25 cellular contexts compared by ENCODE assay signal in genomic region chr16:66372078-66372897, GRCh38. TPM values are rescaled to one million over a fixed set of nuclear protein-coding genes. Genes with fewer than 3 reads are reported as not detected.
DNase-seq lines count a peak whose midpoint lies in the region; ATAC-seq and TF ChIP-seq lines count a peak whose summit lies in the region.
"Had no signal": no experiment of that assay in that cellular context is flagged by ENCODE, and none has a peak within 500 bp of the region (broad histone marks: within the 10 kb centered on the region; RNA-seq: fewer than 3 reads in every experiment).

No MANE protein-coding gene starts in this region.

- H3K27ac Mint-ChIP-seq in GM23338 (no peak overlapping the region), endodermal cell (no peak overlapping the region)
- no peak overlapping the region for H3K27ac Mint-ChIP-seq in stimulated activated effector memory CD8-positive, alpha-beta T cell treated with anti-CD3 and anti-CD28 coated beads, Interleukin-12 subunit alpha, Interleukin-12 subunit beta, amount 100 ng/mL, for 72 hours
- no peak overlapping the region for H3K27ac Mint-ChIP-seq in CD8-positive, alpha-beta T cell
- H3K27ac Mint-ChIP-seq: CD4-positive, alpha-beta memory T cell; IgD-negative memory B cell had no signal

- no peak for ATAC-seq in GM23338
- ATAC-seq in lower lobe of right lung: no peak
- ATAC-seq in stimulated activated effector memory CD8-positive, alpha-beta T cell treated with anti-CD3 and anti-CD28 coated beads, Interleukin-12 subunit alpha, Interleukin-12 subunit beta, amount 100 ng/mL, for 72 hours: peak; percentile 8
- ATAC-seq in HG02642 (IDR thresholded peaks at IDR 0.05; ENCODE audit: poor library complexity, unreplicated experiment): no peak
- ATAC-seq in CD8-positive, alpha-beta T cell: no peak
- ATAC-seq: HCT116 had no signal

- H3K27ac ChIP-seq in GM23338 (ENCODE audit: low read depth) (no peak overlapping the region), endodermal cell (ENCODE audit: low read depth, low read length) (no peak overlapping the region), lower lobe of right lung (no peak overlapping the region)
- no peak overlapping the region for H3K27ac ChIP-seq in CD8-positive, alpha-beta T cell (ENCODE audit: low read depth, low read length)
- H3K27ac ChIP-seq: BLaER1, KMS-11, SJSA1 had no signal

- CTCF ChIA-PET in CD8-positive, alpha-beta T cell (lab: Charles Lee): no interaction called here

- TF ChIP-seq CTCF in GM23338 (conservative IDR thresholded peaks at IDR 0.05; ENCODE audit: low read depth in 2 of 2): no peak
- TF ChIP-seq CTCF in endodermal cell (conservative IDR thresholded peaks at IDR 0.05): no peak
- TF ChIP-seq CTCF in lower lobe of right lung (IDR thresholded peaks at IDR 0.05): no peak
- TF ChIP-seq CTCF in CD8-positive, alpha-beta T cell (IDR thresholded peaks at IDR 0.05): no peak

- DNase-seq in GM23338 (ENCODE audit: low spot score) (no peak), endodermal cell (peak; percentile 49), lower lobe of right lung (no peak), NCI-H2107 (lab: John Stamatoyannopoulos, UW) (no peak), NCI-H2107 treated with DMSO at 0.1 percent for 48 hours (lab: John Stamatoyannopoulos, UW; ENCODE audit: unreplicated experiment) (no peak)
- DNase-seq in stimulated activated effector memory CD8-positive, alpha-beta T cell treated with anti-CD3 and anti-CD28 coated beads, Interleukin-12 subunit alpha, Interleukin-12 subunit beta, amount 100 ng/mL, for 72 hours (ENCODE audit: low spot score in 2 of 2): no peak
- DNase-seq in CD8-positive, alpha-beta T cell: no peak
- DNase-seq: CD4-positive, alpha-beta memory T cell; DMS79; GF-D8; MM.1S; NCI-H187; NCI-H446; NCI-H524 treated with DMSO at 0.1 percent for 48 hours; NCI-H774; Right ventricle myocardium superior had no signal

- H3K9me3 ChIP-seq in endodermal cell (ENCODE audit: control insufficient read depth, low read length) (no peaks in the 10 kb centered on the region), lower lobe of right lung (no peaks in the 10 kb centered on the region)
- H3K9me3 ChIP-seq in CD8-positive, alpha-beta T cell (ENCODE audit: low read length): no peaks in the 10 kb centered on the region
- H3K9me3 ChIP-seq: BLaER1, Caco-2, SJSA1 had no signal

- POLR2A ChIA-PET in CD8-positive, alpha-beta T cell (lab: Charles Lee): no interaction called here

- H3K4me1 ChIP-seq in GM23338 (ENCODE audit: insufficient read depth) (peaks cover 9% of the 10 kb centered on the region; the same call in 1 of the 2 replicates), endodermal cell (ENCODE audit: control insufficient read depth, insufficient read depth, low read length) (no peaks in the 10 kb centered on the region), lower lobe of right lung (peaks cover 40% of the 10 kb centered on the region)
- H3K4me1 ChIP-seq in CD8-positive, alpha-beta T cell (ENCODE audit: insufficient read depth, low read length): no peaks in the 10 kb centered on the region
- H3K4me1 ChIP-seq: Caco-2 had no signal

- H3K4me1 Mint-ChIP-seq in GM23338 (peaks cover 21% of the 10 kb centered on the region), endodermal cell (peaks cover 11% of the 10 kb centered on the region)
- H3K4me1 Mint-ChIP-seq in stimulated activated effector memory CD8-positive, alpha-beta T cell treated with anti-CD3 and anti-CD28 coated beads, Interleukin-12 subunit alpha, Interleukin-12 subunit beta, amount 100 ng/mL, for 72 hours: peaks cover 9% of the 10 kb centered on the region
- H3K4me1 Mint-ChIP-seq in CD8-positive, alpha-beta T cell (ENCODE audit: low read depth): no peaks in the 10 kb centered on the region

- no peaks in the 10 kb centered on the region for H3K79me2 ChIP-seq in GM23338 (replicated peaks; ENCODE audit: insufficient read depth)

- peaks cover 4% of the 10 kb centered on the region for H3K27me3 Mint-ChIP-seq in GM23338 (ENCODE audit: insufficient read depth, low read depth, poor library complexity)
- H3K27me3 Mint-ChIP-seq in endodermal cell (ENCODE audit: insufficient read depth): no peaks in the 10 kb centered on the region
- H3K27me3 Mint-ChIP-seq in CD8-positive, alpha-beta T cell (ENCODE audit: low read depth): peaks cover 9% of the 10 kb centered on the region

- H3K27me3 ChIP-seq in GM23338 (ENCODE audit: insufficient read depth): no peaks in the 10 kb centered on the region
- no peaks in the 10 kb centered on the region for H3K27me3 ChIP-seq in endodermal cell (ENCODE audit: control insufficient read depth, insufficient read depth, low read length, poor library complexity, severe bottlenecking)
- H3K27me3 ChIP-seq in lower lobe of right lung (ENCODE audit: low read depth): no peaks in the 10 kb centered on the region
- H3K27me3 ChIP-seq in CD8-positive, alpha-beta T cell (ENCODE audit: insufficient read depth, low read length): no peaks in the 10 kb centered on the region
- H3K27me3 ChIP-seq: BLaER1, SJSA1 had no signal

- no peak overlapping the region for H3K4me3 Mint-ChIP-seq in GM23338
- no peak overlapping the region for H3K4me3 Mint-ChIP-seq in endodermal cell
- no peak overlapping the region for H3K4me3 Mint-ChIP-seq in stimulated activated effector memory CD8-positive, alpha-beta T cell treated with anti-CD3 and anti-CD28 coated beads, Interleukin-12 subunit alpha, Interleukin-12 subunit beta, amount 100 ng/mL, for 72 hours
- no peak overlapping the region for H3K4me3 Mint-ChIP-seq in CD8-positive, alpha-beta T cell
- H3K4me3 Mint-ChIP-seq: CD4-positive, alpha-beta memory T cell; IgD-negative memory B cell had no signal

- H3K9ac ChIP-seq in endodermal cell (ENCODE audit: extremely low read depth, low read length, poor library complexity, severe bottlenecking): no peak overlapping the region
- H3K9ac ChIP-seq: BLaER1, KMS-11 had no signal

- intact Hi-C loops in lower lobe of right lung (cut with DNase I): no loop called here
- intact Hi-C loops in CD8-positive, alpha-beta T cell (cut with DNase I, micrococcal nuclease): no loop called here

- H3K4me2 ChIP-seq in GM23338: no peak overlapping the region
- H3K4me2 ChIP-seq: BLaER1, KMS-11 had no signal

- no peaks in the 10 kb centered on the region for H3K9me2 ChIP-seq in GM23338 (ENCODE audit: insufficient read depth)

- H3K9me3 Mint-ChIP-seq in GM23338 (no peaks in the 10 kb centered on the region), endodermal cell (no peaks in the 10 kb centered on the region)
- no peaks in the 10 kb centered on the region for H3K9me3 Mint-ChIP-seq in stimulated activated effector memory CD8-positive, alpha-beta T cell treated with anti-CD3 and anti-CD28 coated beads, Interleukin-12 subunit alpha, Interleukin-12 subunit beta, amount 100 ng/mL, for 72 hours
- no peaks in the 10 kb centered on the region for H3K9me3 Mint-ChIP-seq in CD8-positive, alpha-beta T cell
- H3K9me3 Mint-ChIP-seq: CD4-positive, alpha-beta memory T cell had no signal

- no peaks in the 10 kb centered on the region for H3F3A ChIP-seq in GM23338 (replicated peaks; ENCODE audit: low read depth)

- 0 out of 2 replicates have a peak overlapping the region, but pooled peaks have one; percentile 43 for H2AFZ ChIP-seq in GM23338

- no peaks in the 10 kb centered on the region for H4K20me1 ChIP-seq in GM23338 (replicated peaks; ENCODE audit: insufficient read depth)
- H4K20me1 ChIP-seq: BLaER1 had no signal

- H3K36me3 ChIP-seq in GM23338 (ENCODE audit: insufficient read depth) (no peaks in the 10 kb centered on the region), endodermal cell (ENCODE audit: control insufficient read depth, insufficient read depth, low read length) (no peaks in the 10 kb centered on the region), lower lobe of right lung (no peaks in the 10 kb centered on the region)
- H3K36me3 ChIP-seq in CD8-positive, alpha-beta T cell (ENCODE audit: insufficient read depth, low read length): no peaks in the 10 kb centered on the region
- H3K36me3 ChIP-seq: BLaER1, SJSA1 had no signal

- no peaks in the 10 kb centered on the region for H3K36me3 Mint-ChIP-seq in GM23338 (ENCODE audit: low read depth)
- H3K36me3 Mint-ChIP-seq in endodermal cell (ENCODE audit: low read depth): no peaks in the 10 kb centered on the region
- no peaks in the 10 kb centered on the region for H3K36me3 Mint-ChIP-seq in stimulated activated effector memory CD8-positive, alpha-beta T cell treated with anti-CD3 and anti-CD28 coated beads, Interleukin-12 subunit alpha, Interleukin-12 subunit beta, amount 100 ng/mL, for 72 hours
- H3K36me3 Mint-ChIP-seq in CD8-positive, alpha-beta T cell: no peaks in the 10 kb centered on the region
- H3K36me3 Mint-ChIP-seq: CD4-positive, alpha-beta memory T cell; IgD-negative memory B cell had no signal

- WGBS in endodermal cell (ENCODE audit: insufficient coverage in 1 of 2, insufficient read length in 1 of 2), 2 experiments: 89 to 95% methylated on average over 13 to 15 of the region's 15 CpGs

- H3K4me3 ChIP-seq in GM23338: no peak overlapping the region
- H3K4me3 ChIP-seq in endodermal cell (ENCODE audit: low read length): no peak overlapping the region
- H3K4me3 ChIP-seq in lower lobe of right lung: peak overlapping the region; percentile 63
- no peak overlapping the region for H3K4me3 ChIP-seq in CD8-positive, alpha-beta T cell (ENCODE audit: low read depth, low read length)
- H3K4me3 ChIP-seq: BLaER1, SJSA1 had no signal

TF ChIP-seq in GM23338, 12 proteins besides CTCF, POLR2A, EP300 and RAD21 (continues in another document):
- no peak for TF ChIP-seq EZH2phosphoT487 (IDR thresholded peaks at IDR 0.05; ENCODE audit: unreplicated experiment)
- no peak for TF ChIP-seq ZNF114 (CRISPR knock-in tag; IDR thresholded peaks at IDR 0.05)
- no peak for TF ChIP-seq POLR2AphosphoS5 (IDR thresholded peaks at IDR 0.05; ENCODE audit: low read depth)

RNA-seq across cellular contexts. Expression of gene CDH5, which starts 5.8 kb away (rescaled TPM):
- not detected in 2 replicates for total RNA-seq in GM23338 (2014; rRNA removed; shearing (Covaris generic))
- polyA plus RNA-seq in GM23338 (2016; fragmentation: Nextera tagmentation; extraction: Ambion mirVana): 0.18 TPM in 1 of 2 replicates, not detected in the other
- total RNA-seq in endodermal cell (under 1 TPM in 1 of 2 donors, not detected in 1; 0.18 TPM), lower lobe of right lung (128 TPM)
- 0.39 TPM for polyA plus RNA-seq in endodermal cell (2013, experiment 1 of 2)
- polyA plus RNA-seq in endodermal cell (2013, experiment 2 of 2): 0.75 TPM
- total RNA-seq in CD8-positive, alpha-beta T cell: not detected
- total RNA-seq: CD4-positive, alpha-beta memory T cell; H4; SJSA1 had no signal
- polyA plus RNA-seq: AG04450; CD4-positive, alpha-beta memory T cell; IgD-negative memory B cell had no signal

RNA-seq across cellular contexts. Expression of gene BEAN1, which starts 54.8 kb away (rescaled TPM):
- total RNA-seq in GM23338 (2014; rRNA removed; shearing (Covaris generic)): 0.07 TPM in 1 of 2 replicates, not detected in the other
- polyA plus RNA-seq in GM23338 (2016; fragmentation: Nextera tagmentation; extraction: Ambion mirVana): 0.10 TPM in 1 of 2 replicates, not detected in the other
- total RNA-seq in endodermal cell (under 1 TPM in 1 of 2 donors, not detected in 1; 0.18 TPM), lower lobe of right lung (0.15 TPM)
- polyA plus RNA-seq in endodermal cell (2013, experiment 1 of 2): 0.61 TPM
- polyA plus RNA-seq in endodermal cell (2013, experiment 2 of 2): 0.33 TPM
- total RNA-seq in CD8-positive, alpha-beta T cell: not detected
- total RNA-seq: Caco-2; CD4-positive, alpha-beta memory T cell; SJSA1 had no signal
- polyA plus RNA-seq: AG04450, IgD-negative memory B cell had no signal

Comparison
In these comparisons a context has a peak if more than half of its experiments do, and no peak if none do; other contexts are left out.
1. RNA of gene CDH5, which starts 5.8 kb away (total RNA-seq): 128 TPM in lower lobe of right lung (single experiment); 0.18 TPM in endodermal cell, not detected in GM23338 and not detected in CD8-positive, alpha-beta T cell; every median in the first group is over 100 times any median in the second.